ENCODE assay signal across 1 cellular context in the genomic region with DNA sequence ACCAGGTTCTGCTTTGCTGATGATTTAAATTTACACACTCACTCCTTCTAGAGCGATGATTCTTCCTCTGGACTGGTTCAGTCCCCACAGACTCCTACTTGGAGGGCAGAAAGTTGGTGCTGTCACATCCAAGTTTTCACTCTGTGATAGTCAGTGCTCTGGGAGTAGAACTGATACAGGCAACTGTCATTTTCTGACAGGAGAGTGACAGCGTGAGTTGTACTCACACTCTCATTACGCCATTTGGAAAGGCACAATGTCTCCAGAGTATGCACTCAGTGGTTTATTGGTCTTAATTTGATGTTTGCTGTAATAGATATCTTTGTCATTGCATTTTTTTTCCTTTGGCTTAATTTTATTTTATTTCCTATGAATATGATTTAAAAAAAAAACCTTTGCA.
TF ChIP-seq lines count a peak whose summit lies in the region.

No MANE protein-coding gene starts in this region.

TF ChIP-seq in K562, 482 proteins besides CTCF, POLR2A, EP300 and RAD21 (continued from another document):
- TF ChIP-seq, protein P1, sequence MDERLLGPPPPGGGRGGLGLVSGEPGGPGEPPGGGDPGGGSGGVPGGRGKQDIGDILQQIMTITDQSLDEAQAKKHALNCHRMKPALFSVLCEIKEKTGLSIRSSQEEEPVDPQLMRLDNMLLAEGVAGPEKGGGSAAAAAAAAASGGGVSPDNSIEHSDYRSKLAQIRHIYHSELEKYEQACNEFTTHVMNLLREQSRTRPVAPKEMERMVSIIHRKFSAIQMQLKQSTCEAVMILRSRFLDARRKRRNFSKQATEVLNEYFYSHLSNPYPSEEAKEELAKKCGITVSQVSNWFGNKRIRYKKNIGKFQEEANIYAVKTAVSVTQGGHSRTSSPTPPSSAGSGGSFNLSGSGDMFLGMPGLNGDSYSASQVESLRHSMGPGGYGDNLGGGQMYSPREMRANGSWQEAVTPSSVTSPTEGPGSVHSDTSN (CRISPR knock-in tag; IDR thresholded peaks at IDR 0.05; ENCODE audit: low read depth): no peak
- TF ChIP-seq, protein P1 (tag; conservative IDR thresholded peaks at IDR 0.05; ENCODE audit: low read depth): peak; percentile 19; the same call in 1 of the 2 replicates
- TF ChIP-seq ZNF12 (CRISPR knock-in tag; IDR thresholded peaks at IDR 0.05): no peak
- no peak for TF ChIP-seq CUX1 (CRISPR knock-in tag; IDR thresholded peaks at IDR 0.05)
- TF ChIP-seq PTTG1 (tag; IDR thresholded peaks at IDR 0.05; ENCODE audit: low read depth): no peak
- TF ChIP-seq LEF1 (IDR thresholded peaks at IDR 0.05): no peak
- TF ChIP-seq BRF2 (IDR thresholded peaks at IDR 0.05; ENCODE audit: borderline replicate concordance, insufficient read depth, insufficient read length): no peak
